ENCODE assay signal across 9 cellular contexts in the genomic region with DNA sequence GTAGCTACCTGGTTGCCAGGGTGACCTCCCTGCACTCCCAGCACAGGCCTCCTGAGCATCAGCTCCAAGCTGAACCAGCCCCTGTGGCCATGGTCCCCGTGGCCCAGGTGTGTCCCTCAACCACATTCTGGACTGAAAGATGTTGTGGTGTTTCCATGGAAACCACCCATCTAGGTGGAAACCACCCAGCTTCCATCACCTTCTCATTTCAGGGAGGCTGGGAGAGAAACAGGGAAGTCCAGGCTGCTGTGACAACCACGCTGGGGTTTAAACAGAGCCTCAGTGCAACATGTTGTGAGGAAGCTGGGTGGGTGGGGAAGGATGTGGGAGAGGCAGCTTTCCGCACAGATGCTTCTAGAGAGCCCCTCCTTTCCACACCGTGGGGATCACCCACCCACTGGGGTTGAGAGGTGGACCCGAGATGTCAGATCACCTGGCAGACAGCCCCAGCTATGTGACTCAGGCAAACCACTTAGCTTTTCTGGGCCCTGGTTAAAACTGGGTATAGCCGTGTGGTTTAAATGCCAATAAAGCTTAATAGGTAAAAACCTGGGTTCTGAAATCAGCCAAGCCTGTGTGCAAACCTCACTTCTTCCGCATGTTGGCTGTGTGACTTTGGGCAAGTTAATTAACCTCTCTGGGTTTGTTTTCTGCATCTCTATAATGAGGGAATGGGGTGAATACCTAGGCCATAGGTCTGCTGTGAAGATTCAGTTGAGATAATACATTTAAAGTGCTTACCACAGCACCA. TPM values are rescaled to one million over a fixed set of nuclear protein-coding genes. Genes with fewer than 3 reads are reported as not detected.
DNase-seq lines count a peak whose midpoint lies in the region; ATAC-seq, FAIRE-seq and TF ChIP-seq lines count a peak whose summit lies in the region.
"Had no signal": no experiment of that assay in that cellular context is flagged by ENCODE, and none has a peak within 500 bp of the region (broad histone marks: within the 10 kb centered on the region; RNA-seq: fewer than 3 reads in every experiment).

No MANE protein-coding gene starts in this region.

- no peaks in the 10 kb centered on the region for H4K20me1 ChIP-seq in HepG2 (ENCODE audit: insufficient read depth, low read length)
- H4K20me1 ChIP-seq in Karpas-422 (ENCODE audit: insufficient read depth, low read depth, low read length) = no peaks in the 10 kb centered on the region

- H3K9me3 ChIP-seq in HepG2 (ENCODE audit: low read length) (no peaks in the 10 kb centered on the region), right lobe of liver (no peaks in the 10 kb centered on the region), Karpas-422 (ENCODE audit: low read length) (no peaks in the 10 kb centered on the region), thyroid gland (no peaks in the 10 kb centered on the region)

- in situ Hi-C loops in HepG2 (cut with HindIII; ENCODE audit: extremely low pct_ligation_motif_present, low pct_unique_long_range_greater_than_20kb) = loop anchor here (10.0 kb wide), 1 partner anchor 47 kb away; a partner anchor contains a TSS

- no peak overlapping the region for H3K4me2 ChIP-seq in HepG2 (ENCODE audit: low read depth, low read length)
- H3K4me2 ChIP-seq in Karpas-422 (ENCODE audit: low read depth, low read length, poor library complexity, severe bottlenecking) = peak overlapping the region; percentile 19

- 14% methylated on average over 7 of the region's 7 CpGs for WGBS in HepG2 (ENCODE audit: low lambda C conversion rate)
- 43% methylated on average over 3 of the region's 7 CpGs for whole genome bisulfite sequencing in right lobe of liver (ENCODE audit: insufficient coverage, low coverage, low lambda C conversion rate, missing lambda C conversion rate)
- 61 to 70% methylated on average over 6 to 7 of the region's 7 CpGs for WGBS in thyroid gland, 2 donors

- no peaks in the 10 kb centered on the region for H3K36me3 ChIP-seq in HepG2 (replicated peaks in 1 of 2; ENCODE audit: control insufficient read depth in 1 of 2, insufficient read depth in 2 of 2, low read length in 2 of 2)
- no peaks in the 10 kb centered on the region for H3K36me3 ChIP-seq in right lobe of liver
- no peaks in the 10 kb centered on the region for H3K36me3 ChIP-seq in Karpas-422 (ENCODE audit: insufficient read depth, low read length)
- H3K36me3 ChIP-seq in thyroid gland = no peaks in the 10 kb centered on the region

- no peaks in the 10 kb centered on the region for H3K4me1 ChIP-seq in HepG2 (ENCODE audit: insufficient read depth, low read length)
- H3K4me1 ChIP-seq in right lobe of liver = peaks cover 0 to 29% (median 9%) of the 10 kb centered on the region in 4 donors
- peaks cover 100% of the 10 kb centered on the region for H3K4me1 ChIP-seq in Karpas-422 (ENCODE audit: low read length)
- peaks cover 7 to 9% of the 10 kb centered on the region in 2 donors for H3K4me1 ChIP-seq in thyroid gland

- TF ChIP-seq POLR2A in HepG2 (IDR thresholded peaks at IDR 0.05; ENCODE audit: insufficient read depth in 1 of 2, low read depth in 2 of 2, low read length in 2 of 2) (no peak), right lobe of liver (IDR thresholded peaks at IDR 0.05) (no peak), thyroid gland (IDR thresholded peaks at IDR 0.05) (no peak)

- CTCF ChIA-PET in HepG2 (lab: Yijun Ruan, JAX; ENCODE audit: low intra/inter-chr PET ratio, low total read pairs) = no interaction called here

- intact Hi-C loops in HepG2 (cut with micrococcal nuclease; ENCODE audit: unreplicated experiment) (no loop called here), right lobe of liver (cut with DNase I) (no loop called here), thyroid gland (cut with DNase I) (no loop called here)

- no peaks in the 10 kb centered on the region for H3K79me2 ChIP-seq in HepG2 (ENCODE audit: insufficient read depth, low read length)
- H3K79me2 ChIP-seq in Karpas-422 (ENCODE audit: low read length) = no peaks in the 10 kb centered on the region

- BruUV-seq in HepG2 (replicated peaks; lab: Mats Ljungman, UMichigan) = no TSS peak

- H2AFZ ChIP-seq in HepG2 (ENCODE audit: low read length) (no peak overlapping the region), Karpas-422 (ENCODE audit: low read length) (no peak overlapping the region)

- H3K27ac ChIP-seq in HepG2 (ENCODE audit: extremely low read length, insufficient read depth, low read length) (no peak overlapping the region), right lobe of liver (no peak overlapping the region), Karpas-422 (ENCODE audit: low read length) (peak overlapping the region; percentile 99), thyroid gland (no peak overlapping the region)
- H3K27ac ChIP-seq: VCaP had no signal

- H3K9me2 ChIP-seq in Karpas-422 (replicated peaks; ENCODE audit: insufficient read depth, low read length) = no peaks in the 10 kb centered on the region

- FAIRE-seq in HepG2 (lab: Jason Lieb, UNC) = no peak
- FAIRE-seq in urothelium cell line (lab: Jason Lieb, UNC) = no peak

- no peak for TF ChIP-seq RAD21 in HepG2 (CRISPR knock-in tag; IDR thresholded peaks at IDR 0.05)

- H3K9ac ChIP-seq in HepG2 (ENCODE audit: insufficient read depth, low read depth, low read length) = no peak overlapping the region
- peak overlapping the region; percentile 66 for H3K9ac ChIP-seq in Karpas-422 (ENCODE audit: low read length)

- POLR2A ChIA-PET in HepG2 (lab: Yijun Ruan, JAX) = no interaction called here

- H3K27me3 ChIP-seq in HepG2 (ENCODE audit: control insufficient read depth in 1 of 2, insufficient read depth in 2 of 2, low read length in 2 of 2) (no peaks in the 10 kb centered on the region; a peak in 1 of 5 replicates), right lobe of liver (no peaks in the 10 kb centered on the region), Karpas-422 (ENCODE audit: low read length) (no peaks in the 10 kb centered on the region), thyroid gland (no peaks in the 10 kb centered on the region)

- H3K4me3 ChIP-seq in HepG2 (replicated peaks in 1 of 3; ENCODE audit: insufficient read depth in 1 of 3, low read depth in 2 of 3, low read length in 3 of 3) (no peak overlapping the region), right lobe of liver (no peak overlapping the region), Karpas-422 (ENCODE audit: low read length) (no peak overlapping the region), thyroid gland (replicated peaks in 1 of 3) (no peak overlapping the region)

- no peak for TF ChIP-seq CTCF in HepG2 (CRISPR knock-in tag; IDR thresholded peaks at IDR 0.05)
- no peak for TF ChIP-seq CTCF in right lobe of liver (IDR thresholded peaks at IDR 0.05)
- TF ChIP-seq CTCF in thyroid gland (IDR thresholded peaks at IDR 0.05) = no peak

- no peak for ATAC-seq in HepG2
- no peak for ATAC-seq in right lobe of liver

- DNase-seq in HepG2 (ENCODE audit: low spot score) = no peak
- no peak for DNase-seq in right lobe of liver
- DNase-seq in Karpas-422 = peak; percentile 67
- peak; percentile 76 for DNase-seq in activated naive CD4-positive, alpha-beta T cell treated with Interleukin-2 at 50 U/mL for 16 hours
- peak; percentile 31 to 55 (median 41) for DNase-seq in stimulated activated CD4-positive, alpha-beta T cell treated with anti-CD3 and anti-CD28 coated beads, TNF-alpha, amount 100 ng/mL, for 1 hour (ENCODE audit: low read depth in 3 of 3, low spot score in 1 of 3)
- DNase-seq in thyroid gland = no peak
- no peak for DNase-seq in urothelium cell line (ENCODE audit: low spot score)
- DNase-seq in HT-29 (ENCODE audit: low spot score) = no peak

- TF ChIP-seq EP300 in HepG2 (IDR thresholded peaks at IDR 0.05; ENCODE audit: low read depth in 2 of 2, low read length in 2 of 2) (no peak), HepG2 (CRISPR knock-in tag; IDR thresholded peaks at IDR 0.05; ENCODE audit: borderline replicate concordance) (no peak)

TF ChIP-seq in HepG2, 621 proteins besides CTCF, POLR2A, EP300 and RAD21:
- no peak for TF ChIP-seq ZBTB21 (CRISPR knock-in tag; IDR thresholded peaks at IDR 0.05)
- TF ChIP-seq ZNF768 (CRISPR knock-in tag; IDR thresholded peaks at IDR 0.05) = peak; percentile 29; the same call in 1 of the 2 replicates

RNA-seq across cellular contexts. Expression of a gene that starts 46.4 kb away (rescaled TPM):
- total RNA-seq in HepG2 (2016; rRNA removed; fragmentation: Illumina TruSeq; extraction: Trizol) = not detected in 2 replicates
- total RNA-seq in HepG2 (2016; cell fraction: cytosol; rRNA removed; fragmentation: Illumina TruSeq; extraction: Trizol; ENCODE audit: low read depth) = not detected in 2 replicates
- total RNA-seq in HepG2 (2016; cell fraction: insoluble cytoplasmic fraction; rRNA removed; fragmentation: Illumina TruSeq; extraction: Trizol) = not detected in 2 replicates
- total RNA-seq in HepG2 (2016; cell fraction: membrane; rRNA removed; fragmentation: Illumina TruSeq; extraction: Trizol) = not detected in 2 replicates
- total RNA-seq in HepG2 (2016; cell fraction: nucleus; rRNA removed; fragmentation: Illumina TruSeq; extraction: Trizol) = not detected in 2 replicates
- polyA plus RNA-seq in HepG2 (2011; rRNA removed) = 0.05 and 0.24 TPM in 2 replicates
- polyA plus RNA-seq in HepG2 (2011; cell fraction: cytosol; rRNA removed) = 0.13 and 0.16 TPM in 2 replicates
- polyA plus RNA-seq in HepG2 (2011; cell fraction: nucleus; rRNA removed) = 0.33 TPM in 1 of 2 replicates, not detected in the other
- polyA plus RNA-seq in HepG2 (2012) = 0.19 TPM in 1 of 2 replicates, not detected in the other
- not detected in 2 replicates for polyA plus RNA-seq in HepG2 (2016; cell fraction: cytosol; fragmentation: Illumina TruSeq; extraction: Trizol; ENCODE audit: low read depth)
- not detected in 2 replicates for polyA plus RNA-seq in HepG2 (2016; cell fraction: insoluble cytoplasmic fraction; fragmentation: Illumina TruSeq; extraction: Trizol; ENCODE audit: low read depth)
- polyA plus RNA-seq in HepG2 (2016; cell fraction: membrane; fragmentation: Illumina TruSeq; extraction: Trizol; ENCODE audit: low read depth) = not detected in 2 replicates
- polyA plus RNA-seq in HepG2 (2016; cell fraction: nucleus; fragmentation: Illumina TruSeq; extraction: Trizol; ENCODE audit: insufficient read depth, low read depth) = not detected in 2 replicates
- 0.52 and 13.0 TPM in 2 replicates for polyA minus RNA-seq in HepG2 (2011; rRNA and poly(A)+ RNA removed; ENCODE audit: low replicate concordance)
- polyA minus RNA-seq in HepG2 (2011; cell fraction: cytosol; rRNA and poly(A)+ RNA removed) = not detected in 2 replicates
- not detected in 2 replicates for polyA minus RNA-seq in HepG2 (2011; cell fraction: nucleus; rRNA and poly(A)+ RNA removed)
- 10 to 100 TPM; 18.9 to 69.4 (median 48.6) TPM for total RNA-seq in right lobe of liver
- 22.2 and 39.5 TPM in 2 replicates for total RNA-seq in Karpas-422 (2014; rRNA removed; shearing (Covaris generic); ENCODE audit: low replicate concordance)
- 10 to 100 TPM; 11.8 to 24.0 (median 18.7) TPM for total RNA-seq in thyroid gland
- total RNA-seq in HT-29 (2014; rRNA removed; shearing (Covaris generic)) = 159 and 173 TPM in 2 replicates

Comparison
In these comparisons a context has a peak if more than half of its experiments do, and no peak if none do; other contexts are left out.
1. RNA of a gene that starts 46.4 kb away (total RNA-seq): 159 to 173 TPM in HT-29, 18.9 to 69.4 TPM in right lobe of liver, 11.8 to 24.0 TPM in thyroid gland and 22.2 to 39.5 TPM in Karpas-422; not detected in HepG2; every median in the first group is over 4 times any median in the second.
2. DNase-seq: peak in Karpas-422 (single experiment), activated naive CD4-positive, alpha-beta T cell treated with Interleukin-2 at 50 U/mL for 16 hours (single experiment) and stimulated activated CD4-positive, alpha-beta T cell treated with anti-CD3 and anti-CD28 coated beads, TNF-alpha, amount 100 ng/mL, for 1 hour (3 of 3); none in HepG2 (single experiment), right lobe of liver (0 of 3), thyroid gland (0 of 2), urothelium cell line (single experiment) and HT-29 (single experiment).